Comparison of ENCODE assay signal across 20 cellular contexts in genomic region chr4:27123769-27124124, GRCh38.
DNase-seq lines count a peak whose midpoint lies in the region; ATAC-seq and TF ChIP-seq lines count a peak whose summit lies in the region.
"Had no signal": no experiment of that assay in that cellular context is flagged by ENCODE, and none has a peak within 500 bp of the region (broad histone marks: within the 10 kb centered on the region; RNA-seq: fewer than 3 reads in every experiment).

No MANE protein-coding gene starts in this region.

- H3K9me3 ChIP-seq in ectodermal cell (ENCODE audit: control insufficient read depth, low read length) = no peaks in the 10 kb centered on the region
- H3K9me3 ChIP-seq in mesodermal cell (ENCODE audit: control insufficient read depth, low read length) = no peaks in the 10 kb centered on the region
- H3K9me3 ChIP-seq in adrenal gland (replicated peaks in 1 of 3) = no peaks in the 10 kb centered on the region
- H3K9me3 ChIP-seq: MG63, Peyer's patch, SJSA1 had no signal

- ATAC-seq in activated CD8-positive, alpha-beta T cell treated with anti-CD3 and anti-CD28 coated beads for 36 hours = no peak

- H3K4me1 Mint-ChIP-seq in activated CD8-positive, alpha-beta T cell treated with anti-CD3 and anti-CD28 coated beads for 36 hours (ENCODE audit: low read depth) = no peaks in the 10 kb centered on the region
- H3K4me1 Mint-ChIP-seq: IgD-negative memory B cell had no signal

- DNase-seq in DMS53 (lab: John Stamatoyannopoulos, UW) (peak; percentile 37), DMS53 treated with DMSO at 0.1 percent for 48 hours (lab: John Stamatoyannopoulos, UW; ENCODE audit: unreplicated experiment) (no peak), amygdala (lab: John Stamatoyannopoulos, UW) (no peak), adrenal gland (no peak), NCI-H748 (lab: John Stamatoyannopoulos, UW; ENCODE audit: unreplicated experiment) (no peak)
- no peak for DNase-seq in activated CD8-positive, alpha-beta T cell treated with anti-CD3 and anti-CD28 coated beads for 36 hours
- DNase-seq: AML-193, Karpas-422, MG63, NCI-H1048, NCI-H1436 treated with DMSO at 0.1 percent for 48 hours, NCI-H2029, NCI-H345 had no signal

- CTCF ChIA-PET in activated CD8-positive, alpha-beta T cell treated with anti-CD3 and anti-CD28 coated beads for 36 hours (lab: Charles Lee) = no interaction called here

- H3K27me3 ChIP-seq in ectodermal cell (ENCODE audit: control insufficient read depth, insufficient read depth, low read length, poor library complexity, severe bottlenecking) (no peaks in the 10 kb centered on the region), adrenal gland (no peaks in the 10 kb centered on the region)
- H3K27me3 ChIP-seq: MG63, Peyer's patch, SJSA1 had no signal

- peaks cover 1% of the 10 kb centered on the region for H3K27me3 Mint-ChIP-seq in activated CD8-positive, alpha-beta T cell treated with anti-CD3 and anti-CD28 coated beads for 36 hours

- no peak for TF ChIP-seq POLR2A in adrenal gland (IDR thresholded peaks at IDR 0.05)

- intact Hi-C loops in activated CD8-positive, alpha-beta T cell treated with anti-CD3 and anti-CD28 coated beads for 36 hours (cut with micrococcal nuclease) = no loop called here
- intact Hi-C loops in adrenal gland (cut with DNase I) = no loop called here

- peaks cover 21% of the 10 kb centered on the region for H3K4me1 ChIP-seq in ectodermal cell (ENCODE audit: control insufficient read depth, insufficient read depth, low read length)
- H3K4me1 ChIP-seq in mesodermal cell (ENCODE audit: control insufficient read depth, insufficient read depth, low read length, poor library complexity, severe bottlenecking) = peaks cover 7% of the 10 kb centered on the region
- no peaks in the 10 kb centered on the region for H3K4me1 ChIP-seq in adrenal gland (replicated peaks in 1 of 2)
- H3K4me1 ChIP-seq: SJSA1 had no signal

- no peak overlapping the region for H3K4me3 Mint-ChIP-seq in activated CD8-positive, alpha-beta T cell treated with anti-CD3 and anti-CD28 coated beads for 36 hours
- H3K4me3 Mint-ChIP-seq: IgD-negative memory B cell had no signal

- no peaks in the 10 kb centered on the region for H3K9me3 Mint-ChIP-seq in activated CD8-positive, alpha-beta T cell treated with anti-CD3 and anti-CD28 coated beads for 36 hours

- no peak overlapping the region for H3K27ac Mint-ChIP-seq in activated CD8-positive, alpha-beta T cell treated with anti-CD3 and anti-CD28 coated beads for 36 hours
- H3K27ac Mint-ChIP-seq: IgD-negative memory B cell had no signal

- POLR2A ChIA-PET in activated CD8-positive, alpha-beta T cell treated with anti-CD3 and anti-CD28 coated beads for 36 hours (lab: Charles Lee) = no interaction called here

- H3K36me3 ChIP-seq in ectodermal cell (ENCODE audit: control insufficient read depth, insufficient read depth, low read length) (no peaks in the 10 kb centered on the region), mesodermal cell (ENCODE audit: control insufficient read depth, insufficient read depth, low read length) (no peaks in the 10 kb centered on the region), adrenal gland (replicated peaks in 1 of 2) (no peaks in the 10 kb centered on the region)
- H3K36me3 ChIP-seq: MG63, Peyer's patch, SJSA1 had no signal

- H3K27ac ChIP-seq in ectodermal cell (ENCODE audit: insufficient read depth, low read depth, low read length, poor library complexity, severe bottlenecking) (peak overlapping the region; percentile 93), mesodermal cell (ENCODE audit: low read depth, low read length, severe bottlenecking) (peak overlapping the region; percentile 46), adrenal gland (no peak overlapping the region)
- H3K27ac ChIP-seq: 22Rv1, C4-2B, Peyer's patch, SJSA1 had no signal

- no peak for TF ChIP-seq CTCF in activated CD8-positive, alpha-beta T cell treated with anti-CD3 and anti-CD28 coated beads for 36 hours (IDR thresholded peaks at IDR 0.05)
- TF ChIP-seq CTCF in adrenal gland (IDR thresholded peaks at IDR 0.05) = no peak

- H3K4me3 ChIP-seq in ectodermal cell (ENCODE audit: insufficient read depth, low read depth, low read length) (no peak overlapping the region), mesodermal cell (ENCODE audit: extremely low read depth, insufficient read depth, low read length, poor library complexity, severe bottlenecking) (no peak overlapping the region), adrenal gland (no peak overlapping the region)
- H3K4me3 ChIP-seq: MG63, Peyer's patch, SJSA1 had no signal

- H3K36me3 Mint-ChIP-seq in activated CD8-positive, alpha-beta T cell treated with anti-CD3 and anti-CD28 coated beads for 36 hours (ENCODE audit: low read depth) = no peaks in the 10 kb centered on the region
- H3K36me3 Mint-ChIP-seq: IgD-negative memory B cell had no signal

Comparison
In these comparisons a context has a peak if more than half of its experiments do, and no peak if none do; other contexts are left out.
1. H3K27ac ChIP-seq: peak in ectodermal cell (single experiment) and mesodermal cell (single experiment); none in adrenal gland (0 of 5).